18 cellular contexts compared by ENCODE assay signal in the genomic region with DNA sequence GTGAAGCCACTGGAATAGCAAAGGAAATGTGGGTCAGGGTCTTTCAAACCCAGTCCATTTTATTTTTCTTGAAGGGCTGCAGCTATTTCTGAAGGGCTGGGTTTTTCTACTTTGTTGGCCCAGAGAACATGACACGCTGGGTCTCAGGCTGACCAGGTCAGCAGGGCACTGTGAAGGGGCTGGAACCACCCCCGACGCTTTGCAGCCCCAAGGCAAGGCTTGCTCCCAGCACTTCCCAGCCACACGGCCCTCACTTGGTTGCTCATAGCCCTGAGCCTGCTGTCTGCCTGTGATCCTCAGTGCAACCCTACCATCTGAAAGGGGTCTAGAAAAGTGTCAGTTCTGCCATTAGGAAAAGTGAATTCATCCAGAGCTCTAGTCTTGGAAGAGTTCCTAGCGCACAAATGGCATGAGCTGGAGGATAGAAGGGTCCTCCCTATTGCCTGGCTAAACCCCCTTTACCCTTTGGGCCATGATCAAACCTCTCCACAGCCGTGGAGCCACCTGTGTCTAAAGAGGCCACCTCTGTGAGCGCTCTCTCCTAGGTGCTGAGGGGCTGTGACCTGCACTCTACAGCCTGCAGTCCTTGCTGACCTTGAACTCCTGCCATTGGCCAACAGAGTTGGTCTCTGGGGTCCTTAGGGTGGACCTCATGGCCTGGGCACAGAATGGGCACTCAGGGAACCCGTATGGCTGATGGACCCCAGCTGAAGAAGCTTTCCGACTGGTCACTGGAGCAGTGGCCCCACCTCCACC.
DNase-seq lines count a peak whose midpoint lies in the region; ATAC-seq and TF ChIP-seq lines count a peak whose summit lies in the region.
"Had no signal": no experiment of that assay in that cellular context is flagged by ENCODE, and none has a peak within 500 bp of the region (broad histone marks: within the 10 kb centered on the region; RNA-seq: fewer than 3 reads in every experiment).

No MANE protein-coding gene starts in this region.

- H3K9me3 ChIP-seq in ectodermal cell (ENCODE audit: control insufficient read depth, low read length) (no peaks in the 10 kb centered on the region), osteoblast (ENCODE audit: low read depth, low read length) (no peaks in the 10 kb centered on the region), upper lobe of left lung (no peaks in the 10 kb centered on the region)
- H3K9me3 ChIP-seq: suprapubic skin had no signal

- peak; percentile 27 for ATAC-seq in left lobe of liver
- ATAC-seq in upper lobe of left lung (ENCODE audit: low FRiP score in 2 of 2), result no peak
- ATAC-seq in GM19455 (IDR thresholded peaks at IDR 0.05; ENCODE audit: unreplicated experiment), result no peak

- peaks cover 29% of the 10 kb centered on the region for H3K4me1 ChIP-seq in ectodermal cell (ENCODE audit: control insufficient read depth, insufficient read depth, low read length)
- peaks cover 3% of the 10 kb centered on the region for H3K4me1 ChIP-seq in osteoblast (ENCODE audit: insufficient read depth, low read length)
- peaks cover 46 to 63% (median 55%) of the 10 kb centered on the region in 4 donors for H3K4me1 ChIP-seq in upper lobe of left lung

- no peaks in the 10 kb centered on the region for H3K27me3 ChIP-seq in ectodermal cell (ENCODE audit: control insufficient read depth, insufficient read depth, low read length, poor library complexity, severe bottlenecking)
- no peaks in the 10 kb centered on the region for H3K27me3 ChIP-seq in osteoblast (ENCODE audit: insufficient read depth, low read length)
- H3K27me3 ChIP-seq in upper lobe of left lung, result no peaks in the 10 kb centered on the region
- H3K27me3 ChIP-seq: suprapubic skin had no signal

- DNase-seq in left lobe of liver (ENCODE audit: low spot score) (no peak), osteoblast (ENCODE audit: insufficient read length, low spot score, missing footprints) (peak; percentile 83), upper lobe of left lung (no peak), globus pallidus (ENCODE audit: low spot score) (no peak), lower leg skin (ENCODE audit: low spot score in 2 of 2) (no peak)
- no peak for DNase-seq in stimulated activated naive CD4-positive, alpha-beta T cell (lab: John Stamatoyannopoulos, UW)
- DNase-seq: activated CD4-positive, alpha-beta memory T cell treated with anti-CD3 and anti-CD28 coated beads for 36 hours; activated T-cell treated with anti-CD3 and anti-CD28 coated beads, Interleukin-2, amount 50 U/mL, for 24 hours; Calu3; hypothalamus; kidney glomerular epithelial cell; naive B cell; NCI-H446 treated with DMSO at 0.1 percent for 48 hours; stimulated activated CD4-positive, alpha-beta T cell treated with anti-CD3 and anti-CD28 coated beads, Interleukin-1b, Interleukin-23, amount 100 ng/mL, for 48 hours had no signal

- H3K4me2 ChIP-seq in osteoblast (ENCODE audit: insufficient read depth, low read length), result no peak overlapping the region

- no peaks in the 10 kb centered on the region for H3K79me2 ChIP-seq in osteoblast (ENCODE audit: insufficient read depth, low read length)

- H2AFZ ChIP-seq in osteoblast (ENCODE audit: low read length), result no peak overlapping the region

- TF ChIP-seq EP300 in upper lobe of left lung (IDR thresholded peaks at IDR 0.05), result no peak

- H4K20me1 ChIP-seq in osteoblast (ENCODE audit: insufficient read depth, low read length), result no peaks in the 10 kb centered on the region

- H3K4me3 ChIP-seq in ectodermal cell (ENCODE audit: insufficient read depth, low read depth, low read length), result no peak overlapping the region
- no peak overlapping the region for H3K4me3 ChIP-seq in osteoblast (ENCODE audit: insufficient read depth, low read length)
- no peak overlapping the region for H3K4me3 ChIP-seq in upper lobe of left lung
- H3K4me3 ChIP-seq in lower leg skin (ENCODE audit: low read depth, poor library complexity, severe bottlenecking), result no peak overlapping the region
- H3K4me3 ChIP-seq: suprapubic skin had no signal

- H3K27ac ChIP-seq in ectodermal cell (ENCODE audit: insufficient read depth, low read depth, low read length, poor library complexity, severe bottlenecking), result peak overlapping the region; percentile 3
- H3K27ac ChIP-seq in osteoblast (ENCODE audit: low read depth, low read length), result no peak overlapping the region
- H3K27ac ChIP-seq in upper lobe of left lung, result peak overlapping the region; percentile 44 to 84 (median 80)
- H3K27ac ChIP-seq: VCaP had no signal

- intact Hi-C loops in lower leg skin (cut with DNase I; ENCODE audit: low total_unique reads), result loop anchor here (10.0 kb wide), 1 partner anchor 206 kb away; a partner anchor contains a TSS

- no peak for TF ChIP-seq POLR2A in upper lobe of left lung (IDR thresholded peaks at IDR 0.05)
- no peak for TF ChIP-seq POLR2A in lower leg skin (IDR thresholded peaks at IDR 0.05)

- TF ChIP-seq CTCF in osteoblast (IDR thresholded peaks at IDR 0.05; ENCODE audit: extremely low read depth, low read depth, low read length) (no peak), upper lobe of left lung (IDR thresholded peaks at IDR 0.05) (no peak), lower leg skin (IDR thresholded peaks at IDR 0.05) (no peak)

- 91% methylated on average over 9 of the region's 9 CpGs for WGBS in ectodermal cell, 2 experiments
- WGBS in upper lobe of left lung, 2 donors, result 87 to 92% methylated on average over 6 to 9 of the region's 9 CpGs
- 86 to 87% methylated on average over 9 of the region's 9 CpGs for WGBS in lower leg skin, 2 donors

- no peaks in the 10 kb centered on the region for H3K36me3 ChIP-seq in ectodermal cell (ENCODE audit: control insufficient read depth, insufficient read depth, low read length)
- H3K36me3 ChIP-seq in osteoblast (ENCODE audit: insufficient read depth, low read length), result no peaks in the 10 kb centered on the region
- no peaks in the 10 kb centered on the region for H3K36me3 ChIP-seq in upper lobe of left lung
- H3K36me3 ChIP-seq: suprapubic skin had no signal
